Comparison of ENCODE assay signal across 15 cellular contexts in genomic region chr3:65936908-65937638, GRCh38.
A peak's percentile ranks its signal among the peaks of the same experiment; 100 is the strongest.
DNase-seq lines count a peak whose midpoint lies in the region; ATAC-seq and TF ChIP-seq lines count a peak whose summit lies in the region.
"Had no signal": no experiment of that assay in that cellular context is flagged by ENCODE, and none has a peak within 500 bp of the region (broad histone marks: within the 10 kb centered on the region; RNA-seq: fewer than 3 reads in every experiment).

No MANE protein-coding gene starts in this region.

- no peak overlapping the region for H3K9ac ChIP-seq in neural progenitor cell

- H3K27me3 ChIP-seq in GM06990 (replicated peaks; ENCODE audit: control insufficient read depth, insufficient read depth, low read length) (no peaks in the 10 kb centered on the region), neural progenitor cell (no peaks in the 10 kb centered on the region)
- H3K27me3 ChIP-seq: adrenal gland, ovary had no signal

- POLR2A ChIA-PET in T-cell (lab: Charles Lee), result no interaction called here

- H4K20me1 ChIP-seq in neural progenitor cell (ENCODE audit: low read depth), result peaks cover 19% of the 10 kb centered on the region

- no peaks in the 10 kb centered on the region for H3K36me3 ChIP-seq in GM06990 (ENCODE audit: control insufficient read depth, insufficient read depth, low read length)
- H3K36me3 ChIP-seq in neural progenitor cell, result no peaks in the 10 kb centered on the region
- H3K36me3 ChIP-seq: adrenal gland, ovary had no signal

- peaks cover 40% of the 10 kb centered on the region for H3F3A ChIP-seq in neural progenitor cell (ENCODE audit: low read depth)

- CTCF ChIA-PET in T-cell (lab: Charles Lee), result no interaction called here

- no peak for ATAC-seq in GM18502 (IDR thresholded peaks at IDR 0.05; ENCODE audit: poor library complexity, unreplicated experiment)
- no peak for ATAC-seq in T-cell (replicated peaks in 1 of 4)
- ATAC-seq in GM19467 (IDR thresholded peaks at IDR 0.05; ENCODE audit: unreplicated experiment), result no peak
- no peak for ATAC-seq in GM21515 (IDR thresholded peaks at IDR 0.05; ENCODE audit: unreplicated experiment)
- ATAC-seq: stimulated activated memory B cell treated with anti-CD40 and anti-IgM and Interleukin-4, amounts not matched to agents 10 μg/mL and 1 μg/mL and 100 μg/mL, for 72 hours had no signal

- H3K27me3 Mint-ChIP-seq in endothelial cell (ENCODE audit: unreplicated experiment) (peaks cover 6% of the 10 kb centered on the region), neural progenitor cell (ENCODE audit: insufficient read depth, low read depth) (no peaks in the 10 kb centered on the region), T-cell (peaks cover 0 to 3% of the 10 kb centered on the region in 2 donors)
- H3K27me3 Mint-ChIP-seq: stimulated activated memory B cell treated with anti-CD40 and anti-IgM and Interleukin-4, amounts not matched to agents 10 μg/mL and 1 μg/mL and 100 μg/mL, for 72 hours had no signal

- peaks cover 62% of the 10 kb centered on the region for H3K79me2 ChIP-seq in neural progenitor cell (ENCODE audit: low read depth)

- H3K9me3 ChIP-seq in neural progenitor cell (ENCODE audit: low read depth), result no peaks in the 10 kb centered on the region
- H3K9me3 ChIP-seq: adrenal gland, ovary had no signal

- H3K36me3 Mint-ChIP-seq in endothelial cell (ENCODE audit: low read depth, unreplicated experiment) (no peaks in the 10 kb centered on the region), neural progenitor cell (peaks cover 3% of the 10 kb centered on the region), T-cell (no peaks in the 10 kb centered on the region)
- H3K36me3 Mint-ChIP-seq: stimulated activated memory B cell treated with anti-CD40 and anti-IgM and Interleukin-4, amounts not matched to agents 10 μg/mL and 1 μg/mL and 100 μg/mL, for 72 hours had no signal

- peak; percentile 43 for DNase-seq in GM06990 (ENCODE audit: extremely low read depth, insufficient read length)
- peak; percentile 24 for DNase-seq in NB4 (ENCODE audit: low read depth)
- DNase-seq in endothelial cell (ENCODE audit: low spot score), result peak; percentile 58
- peak; percentile 62 for DNase-seq in neural progenitor cell (ENCODE audit: low spot score)
- DNase-seq in T-cell, result no peak
- DNase-seq: MM.1S, NCI-H510A treated with DMSO at 0.1 percent for 48 hours, ovary, SHP77 had no signal

- peaks cover 38% of the 10 kb centered on the region for H3K4me1 ChIP-seq in neural progenitor cell
- H3K4me1 ChIP-seq: adrenal gland had no signal

- peaks cover 48% of the 10 kb centered on the region for H3K4me1 Mint-ChIP-seq in endothelial cell (ENCODE audit: unreplicated experiment)
- peaks cover 35% of the 10 kb centered on the region for H3K4me1 Mint-ChIP-seq in neural progenitor cell
- H3K4me1 Mint-ChIP-seq in T-cell, result no peaks in the 10 kb centered on the region
- H3K4me1 Mint-ChIP-seq: stimulated activated memory B cell treated with anti-CD40 and anti-IgM and Interleukin-4, amounts not matched to agents 10 μg/mL and 1 μg/mL and 100 μg/mL, for 72 hours had no signal

- TF ChIP-seq CTCF in GM06990 (IDR thresholded peaks at IDR 0.05; ENCODE audit: insufficient read depth, low read length, poor library complexity, severe bottlenecking) (no peak), NB4 (IDR thresholded peaks at IDR 0.05; ENCODE audit: low read depth, low read length) (no peak), endothelial cell (IDR thresholded peaks at IDR 0.05; ENCODE audit: unreplicated experiment) (no peak), neural progenitor cell (IDR thresholded peaks at IDR 0.05) (no peak)

- H2AFZ ChIP-seq in neural progenitor cell (replicated peaks), result no peak overlapping the region

- H3K4me3 ChIP-seq in GM06990 (replicated peaks; ENCODE audit: low read depth, low read length) (no peak overlapping the region), NB4 (ENCODE audit: low read depth, low read length) (no peak overlapping the region), neural progenitor cell (peak overlapping the region; percentile 18)
- H3K4me3 ChIP-seq: adrenal gland, ovary had no signal

- H3K27ac Mint-ChIP-seq in endothelial cell (ENCODE audit: unreplicated experiment) (peak overlapping the region; percentile 96), neural progenitor cell (peak overlapping the region; percentile 75), T-cell (no peak overlapping the region)
- H3K27ac Mint-ChIP-seq: stimulated activated memory B cell treated with anti-CD40 and anti-IgM and Interleukin-4, amounts not matched to agents 10 μg/mL and 1 μg/mL and 100 μg/mL, for 72 hours had no signal

- TF ChIP-seq POLR2A in NB4 (IDR thresholded peaks at IDR 0.05; ENCODE audit: extremely low read depth, insufficient read length), result no peak

- H3K27ac ChIP-seq in neural progenitor cell, result peak overlapping the region; percentile 87
- H3K27ac ChIP-seq: adrenal gland, C4-2B, ovary had no signal

- no peaks in the 10 kb centered on the region for H3K9me3 Mint-ChIP-seq in endothelial cell (ENCODE audit: unreplicated experiment)
- peaks cover 13% of the 10 kb centered on the region for H3K9me3 Mint-ChIP-seq in neural progenitor cell
- peaks cover 2 to 9% (median 8%) of the 10 kb centered on the region in 3 donors for H3K9me3 Mint-ChIP-seq in T-cell

- H3K4me3 Mint-ChIP-seq in endothelial cell (ENCODE audit: unreplicated experiment), result no peak overlapping the region
- no peak overlapping the region for H3K4me3 Mint-ChIP-seq in neural progenitor cell
- H3K4me3 Mint-ChIP-seq in T-cell, result no peak overlapping the region
- H3K4me3 Mint-ChIP-seq: stimulated activated memory B cell treated with anti-CD40 and anti-IgM and Interleukin-4, amounts not matched to agents 10 μg/mL and 1 μg/mL and 100 μg/mL, for 72 hours had no signal

- H3K4me2 ChIP-seq in neural progenitor cell, result peak overlapping the region; percentile 58

Comparison
In these comparisons a context has a peak if more than half of its experiments do, and no peak if none do; other contexts are left out.
1. DNase-seq: peak in GM06990 (single experiment), NB4 (single experiment), endothelial cell (single experiment) and neural progenitor cell (single experiment); none in T-cell (0 of 34).
2. H3K27ac Mint-ChIP-seq: peak in endothelial cell (single experiment) and neural progenitor cell (single experiment); none in T-cell (0 of 2).